27 cellular contexts compared by ENCODE assay signal in genomic region chr7:37018954-37019353, GRCh38.
DNase-seq lines count a peak whose midpoint lies in the region; ATAC-seq and TF ChIP-seq lines count a peak whose summit lies in the region.
"Had no signal": no experiment of that assay in that cellular context is flagged by ENCODE, and none has a peak within 500 bp of the region (broad histone marks: within the 10 kb centered on the region; RNA-seq: fewer than 3 reads in every experiment).

No MANE protein-coding gene starts in this region.

- DNase-seq in CD1c-positive myeloid dendritic cell (ENCODE audit: extremely low spot score) (peak; percentile 7), nephron progenitor cell (no peak), amygdala (lab: John Stamatoyannopoulos, UW) (no peak), NCI-H526 treated with DMSO at 0.1 percent for 48 hours (lab: John Stamatoyannopoulos, UW) (no peak)
- no peak for DNase-seq in activated naive CD4-positive, alpha-beta T cell treated with anti-CD3 and anti-CD28 coated beads, Interleukin-2, amount 10 ng/mL, durations not matched to agents 7 days and 5 days
- DNase-seq: 8988T; activated CD8-positive, alpha-beta T cell treated with anti-CD3 and anti-CD28 coated beads for 36 hours; activated effector memory CD4-positive, alpha-beta T cell treated with Interleukin-2 at 50 U/mL for 16 hours; activated naive CD8-positive, alpha-beta T cell treated with anti-CD3 and anti-CD28 coated beads for 36 hours; CD4-positive, CD25-positive, alpha-beta regulatory T cell; HCEC 1CT; hypothalamus; immature natural killer cell; left colon; NCI-H1092; NCI-H187; NCI-H226; NCI-H748 treated with DMSO at 0.1 percent for 48 hours; right cardiac atrium; RPMI8226; stimulated activated CD4-positive, alpha-beta T cell treated with anti-CD3 and anti-CD28 coated beads, Interleukin-2, amount 100 ng/mL, for 24 hours; tibial artery had no signal

- no peaks in the 10 kb centered on the region for H3K9me3 Mint-ChIP-seq in nephron progenitor cell
- no peaks in the 10 kb centered on the region for H3K9me3 Mint-ChIP-seq in activated naive CD4-positive, alpha-beta T cell treated with anti-CD3 and anti-CD28 coated beads, Interleukin-2, amount 10 ng/mL, durations not matched to agents 7 days and 5 days
- H3K9me3 Mint-ChIP-seq: immature natural killer cell had no signal

- peaks cover 20% of the 10 kb centered on the region for H3K4me1 Mint-ChIP-seq in nephron progenitor cell
- peaks cover 16% of the 10 kb centered on the region for H3K4me1 Mint-ChIP-seq in activated naive CD4-positive, alpha-beta T cell treated with anti-CD3 and anti-CD28 coated beads, Interleukin-2, amount 10 ng/mL, durations not matched to agents 7 days and 5 days

- peaks cover 4% of the 10 kb centered on the region for H3K27me3 Mint-ChIP-seq in nephron progenitor cell (ENCODE audit: low read depth, poor library complexity)
- no peaks in the 10 kb centered on the region for H3K27me3 Mint-ChIP-seq in activated naive CD4-positive, alpha-beta T cell treated with anti-CD3 and anti-CD28 coated beads, Interleukin-2, amount 10 ng/mL, durations not matched to agents 7 days and 5 days
- H3K27me3 Mint-ChIP-seq: activated CD8-positive, alpha-beta T cell treated with anti-CD3 and anti-CD28 coated beads for 36 hours; activated naive CD8-positive, alpha-beta T cell treated with anti-CD3 and anti-CD28 coated beads for 36 hours; CD4-positive, CD25-positive, alpha-beta regulatory T cell had no signal

- H3K27ac Mint-ChIP-seq in nephron progenitor cell: no peak overlapping the region
- H3K27ac Mint-ChIP-seq in activated naive CD4-positive, alpha-beta T cell treated with anti-CD3 and anti-CD28 coated beads, Interleukin-2, amount 10 ng/mL, durations not matched to agents 7 days and 5 days: no peak overlapping the region
- H3K27ac Mint-ChIP-seq: activated CD8-positive, alpha-beta T cell treated with anti-CD3 and anti-CD28 coated beads for 36 hours; activated naive CD8-positive, alpha-beta T cell treated with anti-CD3 and anti-CD28 coated beads for 36 hours; neural progenitor cell had no signal

- peak; percentile 83 for ATAC-seq in GM18868 (IDR thresholded peaks at IDR 0.05; ENCODE audit: unreplicated experiment)
- ATAC-seq in GM21619 (IDR thresholded peaks at IDR 0.05; ENCODE audit: unreplicated experiment): peak; percentile 76
- ATAC-seq in HG03378 (IDR thresholded peaks at IDR 0.05; ENCODE audit: unreplicated experiment): peak; percentile 64
- ATAC-seq: activated CD4-positive, CD25-positive, alpha-beta regulatory T cell treated with anti-CD3 and anti-CD28 coated beads, Interleukin-2, amount 50 U/mL, for 24 hours; activated CD8-positive, alpha-beta T cell treated with anti-CD3 and anti-CD28 coated beads for 36 hours; left colon had no signal

- TF ChIP-seq CTCF in nephron progenitor cell (IDR thresholded peaks at IDR 0.05): no peak

- H3K4me3 Mint-ChIP-seq in nephron progenitor cell: no peak overlapping the region
- H3K4me3 Mint-ChIP-seq in activated naive CD4-positive, alpha-beta T cell treated with anti-CD3 and anti-CD28 coated beads, Interleukin-2, amount 10 ng/mL, durations not matched to agents 7 days and 5 days: no peak overlapping the region
- H3K4me3 Mint-ChIP-seq: activated CD8-positive, alpha-beta T cell treated with anti-CD3 and anti-CD28 coated beads for 36 hours; activated naive CD8-positive, alpha-beta T cell treated with anti-CD3 and anti-CD28 coated beads for 36 hours; immature natural killer cell; neural progenitor cell had no signal

- no peaks in the 10 kb centered on the region for H3K36me3 Mint-ChIP-seq in nephron progenitor cell (ENCODE audit: low read depth)
- peaks cover 24% of the 10 kb centered on the region for H3K36me3 Mint-ChIP-seq in activated naive CD4-positive, alpha-beta T cell treated with anti-CD3 and anti-CD28 coated beads, Interleukin-2, amount 10 ng/mL, durations not matched to agents 7 days and 5 days
- H3K36me3 Mint-ChIP-seq: neural progenitor cell had no signal

- CTCF ChIA-PET in activated naive CD4-positive, alpha-beta T cell treated with anti-CD3 and anti-CD28 coated beads, Interleukin-2, amount 10 ng/mL, durations not matched to agents 7 days and 5 days (lab: Charles Lee): no interaction called here
